ENCODE assay signal across 8 cellular contexts in the genomic region with DNA sequence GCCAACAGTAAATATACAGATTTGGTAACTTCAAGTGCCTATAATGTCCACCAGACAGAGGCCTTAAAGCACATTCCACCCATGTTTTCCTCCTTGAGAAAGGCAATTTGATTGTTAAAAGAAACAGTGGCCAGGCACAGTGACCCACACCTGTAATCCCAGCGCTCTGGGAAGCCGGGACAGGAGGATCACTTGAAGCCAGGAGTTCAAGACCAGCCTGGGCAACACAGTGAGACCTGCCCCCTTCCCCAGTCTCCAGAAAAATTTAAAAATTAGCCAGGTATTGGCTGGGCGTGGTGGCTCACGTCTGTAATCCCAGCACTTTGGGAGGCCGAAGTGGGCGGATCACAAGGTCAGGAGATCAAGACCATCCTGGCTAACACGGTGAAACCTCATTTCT. TPM values are rescaled to one million over a fixed set of nuclear protein-coding genes. Genes with fewer than 3 reads are reported as not detected.
DNase-seq lines count a peak whose midpoint lies in the region; ATAC-seq and TF ChIP-seq lines count a peak whose summit lies in the region.
"Not testable (repeated sequence)": the region's sequence is repeated elsewhere in the genome, so short reads cannot be mapped to it uniquely, and the experiment has no call there.

No MANE protein-coding gene starts in this region.

- not testable (repeated sequence) for H3K9me3 ChIP-seq in HUES48 (ENCODE audit: control insufficient read depth, insufficient read depth, low read length); adipocyte (ENCODE audit: control insufficient read depth, low read length); colonic mucosa; right atrium auricular region; mucosa of rectum (ENCODE audit: control insufficient read depth in 2 of 2, low read length in 2 of 2); thoracic aorta

- intact Hi-C loops in colonic mucosa (cut with DNase I), result not testable (repeated sequence)

- not testable (repeated sequence) for H3K27me3 ChIP-seq in HUES48 (ENCODE audit: control insufficient read depth, insufficient read depth, low read length); adipocyte (replicated peaks; ENCODE audit: control insufficient read depth, insufficient read depth, low read length); colonic mucosa; right atrium auricular region; mucosa of rectum (ENCODE audit: control insufficient read depth in 2 of 2, insufficient read depth in 2 of 2, low read length in 2 of 2); rectal smooth muscle tissue (ENCODE audit: control insufficient read depth, insufficient read depth, low read length); thoracic aorta (replicated peaks; ENCODE audit: insufficient read depth)

- H3K4me1 ChIP-seq in HUES48 (ENCODE audit: control insufficient read depth, insufficient read depth, low read length) (peaks cover 24% of the 10 kb centered on the region), adipocyte (ENCODE audit: control insufficient read depth, insufficient read depth, low read length) (peaks cover 50% of the 10 kb centered on the region), colonic mucosa (peaks cover 30% of the 10 kb centered on the region), right atrium auricular region (peaks cover 7 to 79% of the 10 kb centered on the region in 2 donors), mucosa of rectum (ENCODE audit: control insufficient read depth in 2 of 2, insufficient read depth in 2 of 2, low read length in 2 of 2) (peaks cover 42 to 65% of the 10 kb centered on the region in 2 donors), rectal smooth muscle tissue (ENCODE audit: control insufficient read depth, insufficient read depth, low read length) (peaks cover 28% of the 10 kb centered on the region), thoracic aorta (ENCODE audit: control insufficient read depth in 1 of 2, low read depth in 2 of 2) (peaks cover 74 to 98% of the 10 kb centered on the region in 2 donors)

- not testable (repeated sequence) for H3K36me3 ChIP-seq in HUES48 (ENCODE audit: control insufficient read depth, insufficient read depth, low read length); adipocyte (ENCODE audit: control insufficient read depth, insufficient read depth, low read length, severe bottlenecking); colonic mucosa; right atrium auricular region; mucosa of rectum (ENCODE audit: control insufficient read depth in 2 of 2, insufficient read depth in 2 of 2, low read length in 2 of 2); rectal smooth muscle tissue (ENCODE audit: control insufficient read depth, insufficient read depth, low read length); thoracic aorta

- not testable (repeated sequence) for DNase-seq in adipocyte (ENCODE audit: low read depth); colonic mucosa; right atrium auricular region (ENCODE audit: low spot score); thoracic aorta (ENCODE audit: low spot score)

- H3K27ac ChIP-seq in 22Rv1, result peak overlapping the region; percentile 88
- H3K27ac ChIP-seq in HUES48 (ENCODE audit: low read depth, low read length), result peak overlapping the region; percentile 22
- peak overlapping the region; percentile 90 for H3K27ac ChIP-seq in colonic mucosa
- H3K27ac ChIP-seq in right atrium auricular region, result peak overlapping the region; percentile 67 to 86
- peak overlapping the region; percentile 96 to 99 for H3K27ac ChIP-seq in mucosa of rectum (ENCODE audit: low read depth in 2 of 2, low read length in 2 of 2)
- peak overlapping the region; percentile 92 for H3K27ac ChIP-seq in rectal smooth muscle tissue (ENCODE audit: low read depth, low read length)
- H3K27ac ChIP-seq in thoracic aorta, result peak overlapping the region; percentile 94 to 95

- ATAC-seq in thoracic aorta (ENCODE audit: insufficient number of reproducible peaks, low FRiP score, low read depth), result not testable (repeated sequence)

- not testable (repeated sequence) for H3K4me3 ChIP-seq in HUES48 (ENCODE audit: low read depth, low read length); colonic mucosa; right atrium auricular region
- H3K4me3 ChIP-seq in adipocyte (ENCODE audit: low read length), result peak overlapping the region; percentile 46
- H3K4me3 ChIP-seq in mucosa of rectum (ENCODE audit: low read length in 2 of 2), result peak overlapping the region in 1 of 2 donors; percentile 35
- H3K4me3 ChIP-seq in rectal smooth muscle tissue (ENCODE audit: low read length), result peak overlapping the region; percentile 17
- H3K4me3 ChIP-seq in thoracic aorta, result peak overlapping the region; percentile 70

- not testable (repeated sequence) for H3K9ac ChIP-seq in HUES48 (ENCODE audit: low read depth, low read length); rectal smooth muscle tissue (ENCODE audit: low read length)
- H3K9ac ChIP-seq in adipocyte (ENCODE audit: low read length) (peak overlapping the region; percentile 87), colonic mucosa (ENCODE audit: low read depth in 2 of 2, low read length in 2 of 2) (peak overlapping the region; percentile 16 to 85), mucosa of rectum (ENCODE audit: low read depth in 1 of 2, low read length in 2 of 2) (peak overlapping the region; percentile 60 to 86)

- not testable (repeated sequence) for TF ChIP-seq CTCF in 22Rv1 (IDR thresholded peaks at IDR 0.05); colonic mucosa (IDR thresholded peaks at IDR 0.05); right atrium auricular region (IDR thresholded peaks at IDR 0.05); thoracic aorta (IDR thresholded peaks at IDR 0.05)

RNA-seq across cellular contexts. Expression of gene PACSIN2, which starts 19.3 kb away (rescaled TPM):
- total RNA-seq in colonic mucosa, result 100 to 1,000 TPM; 143 to 160 TPM
- total RNA-seq in right atrium auricular region, result 10 to 100 TPM; 66.3 to 89.8 TPM
- total RNA-seq in thoracic aorta, result 100 to 1,000 TPM; 135 to 155 TPM

Comparison
In these comparisons a context has a peak if more than half of its experiments do, and no peak if none do; other contexts are left out.
1. H3K27ac ChIP-seq: peak in every context shown above with its lines; median percentile 98 in mucosa of rectum; 94 in thoracic aorta; 92 in rectal smooth muscle tissue; 90 in colonic mucosa; 88 in 22Rv1; 76 in right atrium auricular region; 22 in HUES48.